In genomic region chr22:48942698-48943566, GRCh38 we compare ENCODE assay signal across 20 cellular contexts.
DNase-seq lines count a peak whose midpoint lies in the region; ATAC-seq and TF ChIP-seq lines count a peak whose summit lies in the region.
"Had no signal": no experiment of that assay in that cellular context is flagged by ENCODE, and none has a peak within 500 bp of the region (broad histone marks: within the 10 kb centered on the region; RNA-seq: fewer than 3 reads in every experiment).

No MANE protein-coding gene starts in this region.

- H3K4me1 ChIP-seq in spleen: no peaks in the 10 kb centered on the region
- H3K4me1 ChIP-seq in esophagus squamous epithelium: no peaks in the 10 kb centered on the region
- no peaks in the 10 kb centered on the region for H3K4me1 ChIP-seq in gastrocnemius medialis
- no peaks in the 10 kb centered on the region for H3K4me1 ChIP-seq in right cardiac atrium (ENCODE audit: control insufficient read depth, insufficient read depth, low read length)
- H3K4me1 ChIP-seq: right lobe of liver had no signal

- DNase-seq in D341Med (ENCODE audit: low spot score): peak; percentile 7
- DNase-seq in caudate nucleus (lab: John Stamatoyannopoulos, UW): no peak
- DNase-seq in lower leg skin (ENCODE audit: low spot score in 2 of 2): peak; percentile 5 to 61
- DNase-seq in spleen: peak; percentile 56
- no peak for DNase-seq in esophagus squamous epithelium (lab: John Stamatoyannopoulos, UW)
- no peak for DNase-seq in gastrocnemius medialis
- DNase-seq in activated naive CD4-positive, alpha-beta T cell treated with anti-CD3 and anti-CD28 coated beads, Interleukin-2, amount 50 U/mL, for 16 hours: no peak
- no peak for DNase-seq in right cardiac atrium
- DNase-seq: activated T-cell treated with anti-CD3 and anti-CD28 coated beads for 4 hours; CD4-positive, alpha-beta memory T cell; DMS79 treated with DMSO at 0.1 percent for 48 hours; foreskin fibroblast; kidney; NCI-H187; NCI-H2227 treated with DMSO at 0.1 percent for 48 hours; SIG-M5; stimulated activated naive CD4-positive, alpha-beta T cell treated with Interleukin-2 at 50 U/mL for 16 hours had no signal

- TF ChIP-seq POLR2A in lower leg skin (IDR thresholded peaks at IDR 0.05) (no peak), spleen (IDR thresholded peaks at IDR 0.05) (no peak), esophagus squamous epithelium (IDR thresholded peaks at IDR 0.05) (no peak), gastrocnemius medialis (IDR thresholded peaks at IDR 0.05) (no peak)

- no peaks in the 10 kb centered on the region for H3K9me3 ChIP-seq in spleen
- H3K9me3 ChIP-seq in esophagus squamous epithelium: no peaks in the 10 kb centered on the region
- no peaks in the 10 kb centered on the region for H3K9me3 ChIP-seq in gastrocnemius medialis
- H3K9me3 ChIP-seq in right cardiac atrium (ENCODE audit: control insufficient read depth, low read length): no peaks in the 10 kb centered on the region
- H3K9me3 ChIP-seq: right lobe of liver had no signal

- intact Hi-C loops in lower leg skin (cut with DNase I; ENCODE audit: low total_unique reads) (no loop called here), spleen (cut with DNase I; ENCODE audit: low total_unique reads) (no loop called here), esophagus squamous epithelium (cut with DNase I) (no loop called here), gastrocnemius medialis (cut with DNase I; ENCODE audit: low total_unique reads) (no loop called here), right cardiac atrium (cut with DNase I) (no loop called here)

- peaks cover 0 to 45% (median 0%) of the 10 kb centered on the region in 7 donors for H3K27me3 ChIP-seq in spleen (replicated peaks in 1 of 7)
- peaks cover 0 to 13% (median 0%) of the 10 kb centered on the region in 4 donors for H3K27me3 ChIP-seq in esophagus squamous epithelium
- no peaks in the 10 kb centered on the region for H3K27me3 ChIP-seq in gastrocnemius medialis
- H3K27me3 ChIP-seq in right cardiac atrium (ENCODE audit: control insufficient read depth, insufficient read depth): no peaks in the 10 kb centered on the region
- H3K27me3 ChIP-seq: right lobe of liver had no signal

- 60 to 62% methylated on average over 20 of the region's 21 CpGs for WGBS in lower leg skin, 2 donors
- WGBS in spleen, 5 donors: 57 to 66% (median 59%) methylated on average over 20 to 21 of the region's 21 CpGs
- 53 to 67% methylated on average over 8 to 12 of the region's 21 CpGs for WGBS in esophagus squamous epithelium, 2 donors
- WGBS in right cardiac atrium: 61% methylated on average over 21 of the region's 21 CpGs

- no peak for ATAC-seq in gastrocnemius medialis
- no peak for ATAC-seq in right cardiac atrium
- ATAC-seq: PC-3, T-cell had no signal

- TF ChIP-seq CTCF in lower leg skin (IDR thresholded peaks at IDR 0.05) (no peak), spleen (IDR thresholded peaks at IDR 0.05 in 8 of 11, conservative IDR thresholded peaks at IDR 0.05 in 3 of 11) (no peak), esophagus squamous epithelium (IDR thresholded peaks at IDR 0.05) (no peak), gastrocnemius medialis (IDR thresholded peaks at IDR 0.05 in 4 of 5, conservative IDR thresholded peaks at IDR 0.05 in 1 of 5) (no peak)

- in situ Hi-C loops in gastrocnemius medialis (cut with MboI; ENCODE audit: low sequenced_read_pairs in 4 of 4): no loop called here

- H3K36me3 ChIP-seq in spleen (no peaks in the 10 kb centered on the region), esophagus squamous epithelium (no peaks in the 10 kb centered on the region), gastrocnemius medialis (no peaks in the 10 kb centered on the region)
- H3K36me3 ChIP-seq: right lobe of liver had no signal

- H3K27ac ChIP-seq in caudate nucleus (ENCODE audit: low read depth, low read length) (peak overlapping the region; percentile 71), spleen (no peak overlapping the region), esophagus squamous epithelium (no peak overlapping the region), gastrocnemius medialis (no peak overlapping the region), right cardiac atrium (ENCODE audit: low read length) (no peak overlapping the region)
- H3K27ac ChIP-seq: right lobe of liver had no signal

- H3K4me3 ChIP-seq in lower leg skin (ENCODE audit: low read depth, poor library complexity, severe bottlenecking) (no peak overlapping the region), spleen (no peak overlapping the region), esophagus squamous epithelium (no peak overlapping the region), gastrocnemius medialis (no peak overlapping the region), right cardiac atrium (ENCODE audit: low read length) (no peak overlapping the region)
- H3K4me3 ChIP-seq: right lobe of liver had no signal

Comparison
In these comparisons a context has a peak if more than half of its experiments do, and no peak if none do; other contexts are left out.
1. DNase-seq: peak in D341Med (single experiment), lower leg skin (2 of 2) and spleen (single experiment); none in caudate nucleus (0 of 61), esophagus squamous epithelium (single experiment), gastrocnemius medialis (0 of 2), activated naive CD4-positive, alpha-beta T cell treated with anti-CD3 and anti-CD28 coated beads, Interleukin-2, amount 50 U/mL, for 16 hours (single experiment) and right cardiac atrium (0 of 3).